ENCODE assay signal across 9 cellular contexts in genomic region chr6:47440722-47441121, GRCh38. TPM values are rescaled to one million over a fixed set of nuclear protein-coding genes. Genes with fewer than 3 reads are reported as not detected.
DNase-seq lines count a peak whose midpoint lies in the region; ATAC-seq and TF ChIP-seq lines count a peak whose summit lies in the region.
"Had no signal": no experiment of that assay in that cellular context is flagged by ENCODE, and none has a peak within 500 bp of the region (broad histone marks: within the 10 kb centered on the region; RNA-seq: fewer than 3 reads in every experiment).

No MANE protein-coding gene starts in this region.

- peaks cover 7% of the 10 kb centered on the region for H3K4me1 ChIP-seq in mammary epithelial cell (ENCODE audit: insufficient read depth, low read length)
- no peaks in the 10 kb centered on the region for H3K4me1 ChIP-seq in upper lobe of right lung

- no peaks in the 10 kb centered on the region for H3K79me2 ChIP-seq in mammary epithelial cell (ENCODE audit: insufficient read depth, low read length)

- in situ Hi-C loops in mammary epithelial cell (cut with MboI; ENCODE audit: low sequenced_read_pairs in 2 of 2) = no loop called here

- no peak overlapping the region for H3K27ac Mint-ChIP-seq in MCF 10A (ENCODE audit: low read depth, unreplicated experiment)
- no peak overlapping the region for H3K27ac Mint-ChIP-seq in nephron progenitor cell
- H3K27ac Mint-ChIP-seq: T-helper 17 cell had no signal

- dilution Hi-C loops in mammary epithelial cell (cut with HindIII; ENCODE audit: low sequenced_read_pairs) = no loop called here

- H4K20me1 ChIP-seq in mammary epithelial cell (ENCODE audit: insufficient read depth, low read length) = no peaks in the 10 kb centered on the region

- H3K27me3 ChIP-seq in mammary epithelial cell (ENCODE audit: insufficient read depth, low read length) (peaks cover 3% of the 10 kb centered on the region), upper lobe of right lung (no peaks in the 10 kb centered on the region)

- DNase-seq in mammary epithelial cell (peak; percentile 32), MCF 10A (ENCODE audit: unreplicated experiment) (no peak), NCI-H69 (lab: John Stamatoyannopoulos, UW) (peak; percentile 85), upper lobe of right lung (no peak), SKM-1 treated with dmso at 0.1 percent for 144 hours (lab: John Stamatoyannopoulos, UW; ENCODE audit: unreplicated experiment) (no peak), NCI-H82 treated with DMSO at 0.1 percent for 48 hours (lab: John Stamatoyannopoulos, UW; ENCODE audit: unreplicated experiment) (no peak), nephron progenitor cell (no peak)
- DNase-seq: T-helper 17 cell had no signal

- no peak overlapping the region for H3K9ac ChIP-seq in mammary epithelial cell (ENCODE audit: insufficient read depth, low read length)

- H3K27me3 Mint-ChIP-seq in MCF 10A (ENCODE audit: insufficient read depth, unreplicated experiment) = no peaks in the 10 kb centered on the region
- H3K27me3 Mint-ChIP-seq in nephron progenitor cell (ENCODE audit: low read depth, poor library complexity) = peaks cover 2% of the 10 kb centered on the region

- intact Hi-C loops in mammary epithelial cell (cut with micrococcal nuclease) = no loop called here
- intact Hi-C loops in MCF 10A (cut with micrococcal nuclease) = no loop called here
- intact Hi-C loops in upper lobe of right lung (cut with DNase I) = no loop called here

- no peak overlapping the region for H3K4me2 ChIP-seq in mammary epithelial cell (ENCODE audit: insufficient read depth, low read depth, low read length)

- no peak overlapping the region for H3K27ac ChIP-seq in mammary epithelial cell (ENCODE audit: insufficient read depth, low read depth, low read length)
- no peak overlapping the region for H3K27ac ChIP-seq in upper lobe of right lung

- H3K4me3 Mint-ChIP-seq in MCF 10A (ENCODE audit: unreplicated experiment) (no peak overlapping the region), nephron progenitor cell (no peak overlapping the region)
- H3K4me3 Mint-ChIP-seq: T-helper 17 cell had no signal

- H3K9me3 Mint-ChIP-seq in MCF 10A (ENCODE audit: unreplicated experiment) (no peaks in the 10 kb centered on the region), nephron progenitor cell (peaks cover 12% of the 10 kb centered on the region)

- ATAC-seq in HG02981 (IDR thresholded peaks at IDR 0.05; ENCODE audit: unreplicated experiment) = peak; percentile 77
- ATAC-seq in upper lobe of right lung = peak; percentile 16
- ATAC-seq: T-helper 17 cell had no signal

- H3K9me3 ChIP-seq in mammary epithelial cell (replicated peaks; ENCODE audit: insufficient read depth, low read length) (no peaks in the 10 kb centered on the region), upper lobe of right lung (no peaks in the 10 kb centered on the region)

- peak overlapping the region; percentile 33 for H2AFZ ChIP-seq in mammary epithelial cell (ENCODE audit: low read depth, low read length)

- H3K4me3 ChIP-seq in mammary epithelial cell (replicated peaks in 1 of 3; ENCODE audit: insufficient read depth in 1 of 3, low read depth in 2 of 3, low read length in 3 of 3) (no peak overlapping the region), upper lobe of right lung (no peak overlapping the region)

- H3K4me1 Mint-ChIP-seq in MCF 10A (ENCODE audit: insufficient read depth, unreplicated experiment) (no peaks in the 10 kb centered on the region), nephron progenitor cell (peaks cover 4% of the 10 kb centered on the region)
- H3K4me1 Mint-ChIP-seq: T-helper 17 cell had no signal

- BruUV-seq in mammary epithelial cell (replicated peaks; lab: Mats Ljungman, UMichigan) = no TSS peak
- no TSS peak for BruUV-seq in MCF 10A (replicated peaks; lab: Mats Ljungman, UMichigan)

- H3K36me3 Mint-ChIP-seq in MCF 10A (ENCODE audit: insufficient read depth, unreplicated experiment) = peaks cover 6% of the 10 kb centered on the region
- no peaks in the 10 kb centered on the region for H3K36me3 Mint-ChIP-seq in nephron progenitor cell (ENCODE audit: low read depth)

- H3K36me3 ChIP-seq in mammary epithelial cell (ENCODE audit: insufficient read depth, low read length) = no peaks in the 10 kb centered on the region
- H3K36me3 ChIP-seq in upper lobe of right lung = no peaks in the 10 kb centered on the region

- 7% methylated on average over 3 of the region's 3 CpGs for WGBS in mammary epithelial cell (ENCODE audit: low coverage, missing lambda C conversion rate)

- POLR2A ChIA-PET in MCF 10A (lab: Yijun Ruan, JAX) = interaction anchor here (0.8 kb wide), 1 partner anchor 16 kb away, joined by 3 read pairs; no protein-coding TSS in a partner anchor

- CTCF ChIA-PET in mammary epithelial cell (lab: Charles Lee; ENCODE audit: low non-redundant PET) (no interaction called here), MCF 10A (lab: Yijun Ruan, JAX) (no interaction called here)

- no peak for TF ChIP-seq CTCF in mammary epithelial cell (conservative IDR thresholded peaks at IDR 0.05 in 1 of 2, IDR thresholded peaks at IDR 0.05 in 1 of 2; ENCODE audit: extremely low read depth in 1 of 2, insufficient read depth in 1 of 2, low read depth in 1 of 2, low read length in 2 of 2)
- TF ChIP-seq CTCF in MCF 10A (IDR thresholded peaks at IDR 0.05; ENCODE audit: unreplicated experiment) = no peak
- no peak for TF ChIP-seq CTCF in upper lobe of right lung (IDR thresholded peaks at IDR 0.05)
- TF ChIP-seq CTCF in nephron progenitor cell (IDR thresholded peaks at IDR 0.05) = no peak

RNA-seq across cellular contexts. Expression of gene CD2AP, which starts 36.9 kb away (rescaled TPM):
- total RNA-seq in mammary epithelial cell = 10 to 100 TPM; 20.0 to 28.1 TPM
- 7.7 TPM for polyA plus RNA-seq in mammary epithelial cell
- polyA minus RNA-seq in mammary epithelial cell = 22.0 TPM
- 35.7 and 40.3 TPM in 2 replicates for total RNA-seq in MCF 10A (2022)
- total RNA-seq in upper lobe of right lung = 34.5 TPM

Comparison
In these comparisons a context has a peak if more than half of its experiments do, and no peak if none do; other contexts are left out.
1. DNase-seq: peak in mammary epithelial cell (single experiment) and NCI-H69 (single experiment); none in MCF 10A (single experiment), upper lobe of right lung (single experiment), SKM-1 treated with dmso at 0.1 percent for 144 hours (single experiment), NCI-H82 treated with DMSO at 0.1 percent for 48 hours (single experiment) and nephron progenitor cell (single experiment).